Comparison of ENCODE assay signal across 2 cellular contexts in genomic region chr7:85184599-85185354, GRCh38.
TF ChIP-seq lines count a peak whose summit lies in the region.

No MANE protein-coding gene starts in this region.

TF ChIP-seq in A549, 52 proteins besides CTCF, POLR2A, EP300 and RAD21:
- no peak for TF ChIP-seq NPAS2 (CRISPR knock-in tag; IDR thresholded peaks at IDR 0.05; ENCODE audit: borderline replicate concordance)

TF ChIP-seq in endothelial cell of umbilical vein, 7 proteins besides CTCF, POLR2A, EP300 and RAD21:
- TF ChIP-seq EZH2 (IDR thresholded peaks at IDR 0.05; ENCODE audit: borderline replicate concordance, low read depth, low read length, severe bottlenecking) (no peak), JUN (IDR thresholded peaks at IDR 0.05; ENCODE audit: borderline replicate concordance, insufficient read depth, insufficient read length, low read depth) (no peak), MYC (IDR thresholded peaks at IDR 0.05; ENCODE audit: low read depth, low read length) (no peak), MAX (IDR thresholded peaks at IDR 0.05; ENCODE audit: insufficient read depth, insufficient read length) (peak; percentile 56), FOS (IDR thresholded peaks at IDR 0.05; ENCODE audit: borderline replicate concordance, insufficient read depth, low read length) (no peak), GATA2 (IDR thresholded peaks at IDR 0.05; ENCODE audit: insufficient read depth, insufficient read length, low read depth, low read length) (peak; percentile 61), POLR2AphosphoS5 (IDR thresholded peaks at IDR 0.05; ENCODE audit: insufficient read depth, low read depth, low read length) (no peak)
